Comparison of ENCODE assay signal across 1 cellular context in the genomic region with DNA sequence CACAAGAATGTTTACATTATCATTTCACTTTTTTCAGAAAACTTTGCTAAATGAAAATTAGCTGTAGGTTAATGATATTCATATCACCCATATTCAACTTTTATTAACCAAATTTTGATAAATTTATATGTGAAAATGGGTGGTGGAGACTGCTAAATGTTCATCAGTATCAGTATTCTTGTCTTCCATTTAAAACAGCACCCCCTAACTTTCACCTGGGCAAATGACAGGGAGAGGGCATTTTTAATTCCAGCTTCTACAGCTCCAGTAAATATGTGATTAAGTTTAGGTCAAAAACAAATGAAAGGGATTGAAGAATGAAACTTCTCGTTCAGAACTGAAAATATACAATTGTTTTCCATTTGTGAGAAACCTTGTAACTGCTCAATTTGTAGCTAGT.
TF ChIP-seq lines count a peak whose summit lies in the region.

No MANE protein-coding gene starts in this region.

TF ChIP-seq in HepG2, 621 proteins besides CTCF, POLR2A, EP300 and RAD21 (continued from another document):
- no peak for TF ChIP-seq ZNF280B (CRISPR knock-in tag; IDR thresholded peaks at IDR 0.05; ENCODE audit: borderline replicate concordance)
